Comparison of ENCODE assay signal across 20 cellular contexts in the genomic region with DNA sequence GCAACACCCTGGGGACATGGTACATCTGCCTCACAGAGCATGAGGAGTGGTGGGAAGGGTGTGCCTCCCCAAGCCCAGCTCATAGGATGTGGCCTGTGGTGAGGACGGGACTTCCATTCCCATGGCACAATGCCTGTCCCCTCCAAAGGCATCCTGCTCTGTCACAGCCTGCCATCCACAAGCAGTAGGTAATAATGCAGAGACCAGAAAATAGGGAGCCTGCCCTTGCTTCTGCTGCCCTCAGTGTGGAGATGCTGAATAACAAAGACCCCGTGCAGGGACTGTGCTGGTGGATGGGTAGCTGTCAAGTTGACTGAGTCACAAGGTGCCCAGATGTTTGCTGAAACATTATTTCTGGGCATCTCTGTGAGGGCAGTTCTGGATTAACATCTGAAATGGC.
DNase-seq lines count a peak whose midpoint lies in the region; ATAC-seq and TF ChIP-seq lines count a peak whose summit lies in the region.
"Had no signal": no experiment of that assay in that cellular context is flagged by ENCODE, and none has a peak within 500 bp of the region (broad histone marks: within the 10 kb centered on the region; RNA-seq: fewer than 3 reads in every experiment).

No MANE protein-coding gene starts in this region.

- H3K27ac Mint-ChIP-seq in WTC11 (no peak overlapping the region), nephron progenitor cell (no peak overlapping the region), T-helper 17 cell (no peak overlapping the region)
- H3K27ac Mint-ChIP-seq: activated naive CD4-positive, alpha-beta T cell treated with anti-CD3 and anti-CD28 coated beads, Interleukin-2, amount 50 U/mL, for 24 hours had no signal

- peak; percentile 44; the same call in 1 of the 2 replicates for TF ChIP-seq CTCF in WTC11 (IDR thresholded peaks at IDR 0.05)
- TF ChIP-seq CTCF in nephron progenitor cell (IDR thresholded peaks at IDR 0.05): no peak

- CTCF ChIA-PET in WTC11 (lab: Charles Lee): interaction anchor here (0.5 to 4.5 kb wide), 13 partner anchors 12 to 291 kb away, joined by 3 to 25 read pairs (median 3); no protein-coding TSS in a partner anchor

- H3K36me3 Mint-ChIP-seq in WTC11 (no peaks in the 10 kb centered on the region), nephron progenitor cell (ENCODE audit: low read depth) (no peaks in the 10 kb centered on the region), T-helper 17 cell (ENCODE audit: low read depth) (no peaks in the 10 kb centered on the region)
- H3K36me3 Mint-ChIP-seq: activated naive CD4-positive, alpha-beta T cell treated with anti-CD3 and anti-CD28 coated beads, Interleukin-2, amount 50 U/mL, for 24 hours had no signal

- H3K4me1 Mint-ChIP-seq in WTC11 (peaks cover 50% of the 10 kb centered on the region), nephron progenitor cell (no peaks in the 10 kb centered on the region), T-helper 17 cell (no peaks in the 10 kb centered on the region)
- H3K4me1 Mint-ChIP-seq: activated naive CD4-positive, alpha-beta T cell treated with anti-CD3 and anti-CD28 coated beads, Interleukin-2, amount 50 U/mL, for 24 hours; central memory CD8-positive, alpha-beta T cell had no signal

- POLR2A ChIA-PET in WTC11 (lab: Charles Lee): interaction anchor here (1.0 kb wide), 1 partner anchor 187 kb away, joined by 3 read pairs; no protein-coding TSS in a partner anchor

- peaks cover 8% of the 10 kb centered on the region; the same call in 1 of the 2 replicates for H3K27me3 Mint-ChIP-seq in WTC11 (ENCODE audit: low read depth)
- H3K27me3 Mint-ChIP-seq in nephron progenitor cell (ENCODE audit: low read depth, poor library complexity): peaks cover 3% of the 10 kb centered on the region
- peaks cover 37% of the 10 kb centered on the region for H3K27me3 Mint-ChIP-seq in T-helper 17 cell

- H3K4me3 Mint-ChIP-seq in WTC11: no peak overlapping the region
- no peak overlapping the region for H3K4me3 Mint-ChIP-seq in nephron progenitor cell
- H3K4me3 Mint-ChIP-seq in T-helper 17 cell: no peak overlapping the region
- H3K4me3 Mint-ChIP-seq: activated naive CD4-positive, alpha-beta T cell treated with anti-CD3 and anti-CD28 coated beads, Interleukin-2, amount 50 U/mL, for 24 hours; central memory CD8-positive, alpha-beta T cell had no signal

- peaks cover 2% of the 10 kb centered on the region for H3K9me3 ChIP-seq in T-helper 17 cell (ENCODE audit: control insufficient read depth, low read length, poor library complexity, severe bottlenecking)
- H3K9me3 ChIP-seq: pancreas had no signal

- DNase-seq in EL (peak; percentile 2), LHCN-M2 (ENCODE audit: low read depth) (peak; percentile 16), WTC11 (ENCODE audit: low spot score) (peak; percentile 44), lung microvascular endothelial cell (ENCODE audit: low read depth in 2 of 2) (peak; percentile 13 to 41), nephron progenitor cell (no peak), T-helper 17 cell (no peak)
- DNase-seq: activated CD4-positive, CD25-positive, alpha-beta regulatory T cell treated with anti-CD3 and anti-CD28 coated beads, Interleukin-2, amount 50 U/mL, for 72 hours; AML-193; DMS153; midbrain; NCI-H2171 treated with DMSO at 0.1 percent for 48 hours; pancreas; stimulated activated CD4-positive, alpha-beta T cell treated with anti-CD3 and anti-CD28 coated beads, Interleukin-12 subunit alpha, Interleukin-12 subunit beta, amount 100 ng/mL, for 4 hours; substantia nigra; SW 1271 had no signal

- H3K9me3 Mint-ChIP-seq in WTC11 (peaks cover 12% of the 10 kb centered on the region), nephron progenitor cell (peaks cover 19% of the 10 kb centered on the region)

- ATAC-seq in WTC11 (peak; percentile 84), GM21360 (IDR thresholded peaks at IDR 0.05; ENCODE audit: unreplicated experiment) (no peak), T-helper 17 cell (no peak), GM21576 (IDR thresholded peaks at IDR 0.05; ENCODE audit: unreplicated experiment) (no peak)
- ATAC-seq: GM12878, pancreas had no signal

TF ChIP-seq in WTC11, 78 proteins besides CTCF, POLR2A, EP300 and RAD21:
- TF ChIP-seq FOXK1 (CRISPR knock-in tag; IDR thresholded peaks at IDR 0.05) (no peak), ZNF416 (CRISPR knock-in tag; IDR thresholded peaks at IDR 0.05) (peak; percentile 93), EMX1 (CRISPR knock-in tag; IDR thresholded peaks at IDR 0.05) (no peak), ZNF232 (CRISPR knock-in tag; IDR thresholded peaks at IDR 0.05) (no peak), ZNF317 (CRISPR knock-in tag; IDR thresholded peaks at IDR 0.05; ENCODE audit: borderline replicate concordance, low read depth) (no peak), ZMAT4 (CRISPR knock-in tag; IDR thresholded peaks at IDR 0.05) (no peak)

Comparison
In these comparisons a context has a peak if more than half of its experiments do, and no peak if none do; other contexts are left out.
1. DNase-seq: peak in EL (single experiment), LHCN-M2 (single experiment), WTC11 (single experiment) and lung microvascular endothelial cell (2 of 2); none in nephron progenitor cell (single experiment) and T-helper 17 cell (0 of 3).